ENCODE assay signal across 8 cellular contexts in the genomic region with DNA sequence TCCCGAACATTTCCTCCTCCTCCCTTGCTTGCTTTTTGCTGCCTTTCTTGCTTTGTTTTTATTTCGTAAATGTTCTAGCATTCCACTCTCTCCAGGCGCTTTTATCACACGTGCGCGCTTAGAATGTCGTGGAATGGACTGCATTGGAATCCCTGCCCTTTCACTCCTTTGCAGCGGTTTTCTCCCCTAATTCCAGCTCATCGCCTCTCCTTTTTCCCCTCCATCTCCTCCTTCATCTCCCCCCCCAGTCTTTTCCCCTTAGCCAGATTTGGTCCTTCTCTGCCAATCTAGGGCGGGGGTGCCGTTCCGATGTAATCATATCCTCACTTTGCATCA. TPM values are rescaled to one million over a fixed set of nuclear protein-coding genes. Genes with fewer than 3 reads are reported as not detected.
DNase-seq lines count a peak whose midpoint lies in the region; ATAC-seq and TF ChIP-seq lines count a peak whose summit lies in the region.

No MANE protein-coding gene starts in this region.

- DNase-seq in ELR (ENCODE audit: low read depth) (peak; percentile 18), SK-N-SH (no peak), fibroblast of lung (ENCODE audit: low read depth in 2 of 2) (peak; percentile 2 to 23), progenitor cell of endocrine pancreas (ENCODE audit: low spot score, unreplicated experiment) (no peak), T-helper 9 cell (no peak)

- H3K79me2 ChIP-seq in SK-N-SH (ENCODE audit: insufficient read depth) (peaks cover 56% of the 10 kb centered on the region), fibroblast of lung (ENCODE audit: control insufficient read depth, insufficient read depth, low read length) (peaks cover 55% of the 10 kb centered on the region)

- POLR2A ChIA-PET in SK-N-SH (lab: Yijun Ruan, JAX), result interaction anchor here (1.6 kb wide), 1 partner anchor 167 kb away, joined by 5 read pairs; the partner anchor contains the start of gene TAF1

- H3K27me3 ChIP-seq in SK-N-SH (ENCODE audit: insufficient read depth) (peaks cover 14% of the 10 kb centered on the region; the same call in 1 of the 2 replicates), fibroblast of lung (ENCODE audit: control insufficient read depth, insufficient read depth, low read length) (no peaks in the 10 kb centered on the region)

- H3F3A ChIP-seq in SK-N-SH (replicated peaks; ENCODE audit: insufficient read depth), result peaks cover 12% of the 10 kb centered on the region

- H3K27me3 Mint-ChIP-seq in progenitor cell of endocrine pancreas, result no peaks in the 10 kb centered on the region

- H3K9me3 ChIP-seq in SK-N-SH (no peaks in the 10 kb centered on the region), fibroblast of lung (ENCODE audit: control insufficient read depth, insufficient read depth, low read depth, low read length) (no peaks in the 10 kb centered on the region)

- H3K4me1 ChIP-seq in SK-N-SH (ENCODE audit: control insufficient read depth in 1 of 2, insufficient read depth in 2 of 2, low read depth in 1 of 2, low read length in 1 of 2) (peaks cover 0 to 8% of the 10 kb centered on the region in 2 experiments; a peak in 2 of 4 replicates), fibroblast of lung (ENCODE audit: control insufficient read depth, extremely low read depth, insufficient read depth, low read length) (no peaks in the 10 kb centered on the region)

- H3K36me3 Mint-ChIP-seq in progenitor cell of endocrine pancreas (ENCODE audit: insufficient read depth), result peaks cover 3% of the 10 kb centered on the region

- no peak for TF ChIP-seq EP300 in SK-N-SH (IDR thresholded peaks at IDR 0.05; ENCODE audit: borderline replicate concordance in 1 of 2, low read depth in 1 of 2, low read length in 1 of 2)

- peaks cover 19% of the 10 kb centered on the region for H3K9me3 Mint-ChIP-seq in progenitor cell of endocrine pancreas (ENCODE audit: low read depth)

- CTCF ChIA-PET in SK-N-SH (lab: Yijun Ruan, JAX), result interaction anchor here (0.9 to 1.1 kb wide), 3 partner anchors 9 to 119 kb away, joined by 3 to 4 read pairs (median 3); no protein-coding TSS in a partner anchor

- H3K27ac ChIP-seq in SK-N-SH (ENCODE audit: low read depth in 2 of 2, low read length in 1 of 2), result peak overlapping the region; percentile 80 to 89
- H3K27ac ChIP-seq in fibroblast of lung (ENCODE audit: insufficient read depth, low read length), result peak overlapping the region; percentile 84

- H3K36me3 ChIP-seq in SK-N-SH (replicated peaks in 1 of 2; ENCODE audit: control insufficient read depth in 1 of 2, insufficient read depth in 2 of 2, low read length in 1 of 2) (peaks cover 6 to 8% of the 10 kb centered on the region in 2 experiments), fibroblast of lung (ENCODE audit: control insufficient read depth, insufficient read depth, low read length) (no peaks in the 10 kb centered on the region)

- H3K9me2 ChIP-seq in SK-N-SH, result no peaks in the 10 kb centered on the region

- H2AFZ ChIP-seq in SK-N-SH (ENCODE audit: low read depth), result 0 out of 2 replicates have a peak overlapping the region, but pooled peaks have one; percentile 4
- no peak overlapping the region for H2AFZ ChIP-seq in fibroblast of lung (ENCODE audit: low read length)

- 13% methylated on average over 12 of the region's 12 CpGs for WGBS in SK-N-SH (ENCODE audit: low lambda C conversion rate)

- H3K9ac ChIP-seq in SK-N-SH, result peak overlapping the region; percentile 87
- H3K9ac ChIP-seq in fibroblast of lung (ENCODE audit: insufficient read depth, low read length), result peak overlapping the region; percentile 77

- no peak for ATAC-seq in HG02763 (IDR thresholded peaks at IDR 0.05; ENCODE audit: unreplicated experiment)
- no peak for ATAC-seq in HG02885 (IDR thresholded peaks at IDR 0.05; ENCODE audit: poor library complexity, unreplicated experiment)
- ATAC-seq in HG02642 (IDR thresholded peaks at IDR 0.05; ENCODE audit: poor library complexity, unreplicated experiment), result no peak

- peaks cover 41% of the 10 kb centered on the region for H4K20me1 ChIP-seq in SK-N-SH (ENCODE audit: insufficient read depth)
- H4K20me1 ChIP-seq in fibroblast of lung (ENCODE audit: control insufficient read depth, extremely low read depth, insufficient read depth, low read length), result peaks cover 2% of the 10 kb centered on the region

- H3K4me3 Mint-ChIP-seq in progenitor cell of endocrine pancreas (ENCODE audit: low read depth), result peak overlapping the region; percentile 96

- H3K27ac Mint-ChIP-seq in progenitor cell of endocrine pancreas, result peak overlapping the region; percentile 98

- no peak for TF ChIP-seq CTCF in SK-N-SH (IDR thresholded peaks at IDR 0.05)
- no peak for TF ChIP-seq CTCF in fibroblast of lung (conservative IDR thresholded peaks at IDR 0.05 in 1 of 2, IDR thresholded peaks at IDR 0.05 in 1 of 2; ENCODE audit: low read depth in 1 of 2, low read length in 2 of 2)
- TF ChIP-seq CTCF in progenitor cell of endocrine pancreas (IDR thresholded peaks at IDR 0.05; ENCODE audit: unreplicated experiment), result no peak

- TF ChIP-seq RAD21 in SK-N-SH (IDR thresholded peaks at IDR 0.05; ENCODE audit: low read length), result no peak

- H3K4me2 ChIP-seq in SK-N-SH (peak overlapping the region; percentile 68), fibroblast of lung (ENCODE audit: extremely low read depth, insufficient read depth, low read length) (no peak overlapping the region)

- peak overlapping the region; percentile 61 to 72 for H3K4me3 ChIP-seq in SK-N-SH (ENCODE audit: low read depth in 2 of 2, low read length in 1 of 2)
- peak overlapping the region; percentile 77 to 97 (median 88) for H3K4me3 ChIP-seq in fibroblast of lung (replicated peaks in 1 of 4; ENCODE audit: control extremely low read depth in 1 of 4, insufficient read depth in 1 of 4, low read depth in 3 of 4, low read length in 4 of 4)

- peaks cover 14% of the 10 kb centered on the region for H3K4me1 Mint-ChIP-seq in progenitor cell of endocrine pancreas (ENCODE audit: low read depth)

TF ChIP-seq in SK-N-SH, 30 proteins besides CTCF, POLR2A, EP300 and RAD21:
- TF ChIP-seq FOXJ3 (CRISPR knock-in tag; IDR thresholded peaks at IDR 0.05) (no peak), MAX (IDR thresholded peaks at IDR 0.05; ENCODE audit: low read depth) (no peak), TCF12 (IDR thresholded peaks at IDR 0.05) (no peak), TEAD4 (IDR thresholded peaks at IDR 0.05; ENCODE audit: borderline replicate concordance, insufficient read depth) (no peak)

RNA-seq across cellular contexts. Expression of gene OGT, which starts 0.6 kb away (rescaled TPM):
- polyA plus RNA-seq in SK-N-SH (2012; rRNA removed) (77.0 and 148 TPM in 2 replicates), fibroblast of lung (55.5 and 115 TPM in 2 replicates)
- 17.5 and 19.8 TPM in 2 replicates for polyA plus RNA-seq in SK-N-SH (2012; cell fraction: cytosol; rRNA removed)
- 556 and 990 TPM in 2 replicates for polyA plus RNA-seq in SK-N-SH (2012; cell fraction: nucleus; rRNA removed)
- total RNA-seq in fibroblast of lung (91.9 and 106 TPM in 2 replicates), progenitor cell of endocrine pancreas (143 and 146 TPM in 2 replicates)
- 21.5 and 41.2 TPM in 2 replicates for polyA plus RNA-seq in fibroblast of lung (2012)
- 40.1 and 88.4 TPM in 2 replicates for polyA minus RNA-seq in fibroblast of lung (ENCODE audit: low replicate concordance)

RNA-seq across cellular contexts. Expression of gene GCNA, which starts 44.8 kb away (rescaled TPM):
- polyA plus RNA-seq in SK-N-SH (2012; rRNA removed) (1.8 and 2.5 TPM in 2 replicates), fibroblast of lung (0.52 and 0.74 TPM in 2 replicates)
- polyA plus RNA-seq in SK-N-SH (2012; cell fraction: cytosol; rRNA removed), result 0.84 and 0.88 TPM in 2 replicates
- polyA plus RNA-seq in SK-N-SH (2012; cell fraction: nucleus; rRNA removed), result 5.9 and 10.2 TPM in 2 replicates
- total RNA-seq in fibroblast of lung (2.3 and 2.8 TPM in 2 replicates), progenitor cell of endocrine pancreas (2.7 and 3.9 TPM in 2 replicates)
- 0.18 and 0.55 TPM in 2 replicates for polyA plus RNA-seq in fibroblast of lung (2012)
- 0.35 TPM in 1 of 2 replicates, not detected in the other for polyA minus RNA-seq in fibroblast of lung (ENCODE audit: low replicate concordance)

Comparison
In these comparisons a context has a peak if more than half of its experiments do, and no peak if none do; other contexts are left out.
1. DNase-seq: peak in ELR (single experiment) and fibroblast of lung (2 of 2); none in SK-N-SH (single experiment), progenitor cell of endocrine pancreas (single experiment) and T-helper 9 cell (single experiment).